Comparison of ENCODE assay signal across 15 cellular contexts in genomic region chr22:22037740-22038139, GRCh38. TPM values are rescaled to one million over a fixed set of nuclear protein-coding genes. Genes with fewer than 3 reads are reported as not detected.
DNase-seq lines count a peak whose midpoint lies in the region; ATAC-seq, FAIRE-seq and TF ChIP-seq lines count a peak whose summit lies in the region.
"Had no signal": no experiment of that assay in that cellular context is flagged by ENCODE, and none has a peak within 500 bp of the region (broad histone marks: within the 10 kb centered on the region; RNA-seq: fewer than 3 reads in every experiment).

No MANE protein-coding gene starts in this region.

- H3K27ac ChIP-seq in BLaER1 treated with 17β-estradiol and CSF1 and Interleukin-3, amounts not matched to agents 10 nM and 100 nM = peak overlapping the region in 9 of 11 experiments; percentile 16 to 93 (median 73); a peak in 18 of 22 replicates
- H3K27ac ChIP-seq in astrocyte (ENCODE audit: low read depth, low read length) = no peak overlapping the region
- H3K27ac ChIP-seq: KMS-11, WERI-Rb-1 had no signal

- FAIRE-seq in astrocyte (lab: Jason Lieb, UNC) = no peak

- H3K9me3 Mint-ChIP-seq in IgD-negative memory B cell = peaks cover 0 to 2% (median 0%) of the 10 kb centered on the region in 3 donors
- H3K9me3 Mint-ChIP-seq in astrocyte (ENCODE audit: unreplicated experiment) = no peaks in the 10 kb centered on the region
- H3K9me3 Mint-ChIP-seq: CD8-positive, alpha-beta memory T cell had no signal

- H3K9me3 ChIP-seq in BLaER1 treated with 17β-estradiol and CSF1 and Interleukin-3, amounts not matched to agents 10 nM and 100 nM (replicated peaks in 1 of 11) = peaks cover 0 to 5% (median 0%) of the 10 kb centered on the region in 11 experiments; a peak in 2 of 22 replicates
- H3K9me3 ChIP-seq in astrocyte (ENCODE audit: insufficient read depth, low read depth, low read length) = no peaks in the 10 kb centered on the region
- H3K9me3 ChIP-seq in BE2C = no peaks in the 10 kb centered on the region; the same call in 1 of the 2 replicates
- H3K9me3 ChIP-seq: HAP-1 had no signal

- H4K20me1 ChIP-seq in BLaER1 treated with 17β-estradiol and CSF1 and Interleukin-3, amounts not matched to agents 10 nM and 100 nM = no peaks in the 10 kb centered on the region
- no peaks in the 10 kb centered on the region for H4K20me1 ChIP-seq in astrocyte (ENCODE audit: insufficient read depth, low read length)

- no peaks in the 10 kb centered on the region for H3K27me3 Mint-ChIP-seq in IgD-negative memory B cell
- H3K27me3 Mint-ChIP-seq in astrocyte (ENCODE audit: low read depth, unreplicated experiment) = peaks cover 30% of the 10 kb centered on the region

- TF ChIP-seq CTCF in astrocyte (IDR thresholded peaks at IDR 0.05; ENCODE audit: insufficient read depth, low read depth, low read length) (no peak), BE2C (IDR thresholded peaks at IDR 0.05; ENCODE audit: low read depth, low read length) (no peak)

- peak; percentile 61 for DNase-seq in astrocyte (ENCODE audit: low read depth)
- peak; percentile 7 to 48 for DNase-seq in lung microvascular endothelial cell (ENCODE audit: low read depth in 2 of 2)
- DNase-seq in activated CD8-positive, alpha-beta memory T cell treated with anti-CD3 and anti-CD28 coated beads, Interleukin-2, amount 50 U/mL, for 4 hours = no peak
- DNase-seq in BE2C = no peak
- DNase-seq: CD8-positive, alpha-beta memory T cell; mammary epithelial cell; SIG-M5; WERI-Rb-1 had no signal

- peaks cover 16 to 80% (median 64%) of the 10 kb centered on the region in 10 experiments for H3K4me1 ChIP-seq in BLaER1 treated with 17β-estradiol and CSF1 and Interleukin-3, amounts not matched to agents 10 nM and 100 nM
- H3K4me1 ChIP-seq in astrocyte (ENCODE audit: insufficient read depth, low read length) (peaks cover 12% of the 10 kb centered on the region), BE2C (no peaks in the 10 kb centered on the region)

- no peaks in the 10 kb centered on the region for H3K36me3 ChIP-seq in BLaER1 treated with 17β-estradiol and CSF1 and Interleukin-3, amounts not matched to agents 10 nM and 100 nM
- H3K36me3 ChIP-seq in astrocyte (ENCODE audit: insufficient read depth, low read length) (no peaks in the 10 kb centered on the region), BE2C (no peaks in the 10 kb centered on the region)
- H3K36me3 ChIP-seq: HAP-1, WERI-Rb-1 had no signal

- peak overlapping the region in 3 of 4 donors; percentile 46 to 67 (median 52) for H3K4me3 Mint-ChIP-seq in IgD-negative memory B cell
- no peak overlapping the region for H3K4me3 Mint-ChIP-seq in astrocyte (ENCODE audit: unreplicated experiment)
- H3K4me3 Mint-ChIP-seq: CD8-positive, alpha-beta memory T cell had no signal

- peak overlapping the region in 6 of 11 experiments; percentile 39 to 79 (median 74); a peak in 11 of 22 replicates for H3K9ac ChIP-seq in BLaER1 treated with 17β-estradiol and CSF1 and Interleukin-3, amounts not matched to agents 10 nM and 100 nM
- H3K9ac ChIP-seq in astrocyte (ENCODE audit: low read length) = no peak overlapping the region
- H3K9ac ChIP-seq: KMS-11 had no signal

- peak overlapping the region; percentile 71 to 91 (median 85) for H3K27ac Mint-ChIP-seq in IgD-negative memory B cell
- H3K27ac Mint-ChIP-seq in astrocyte (ENCODE audit: unreplicated experiment) = no peak overlapping the region
- H3K27ac Mint-ChIP-seq: CD8-positive, alpha-beta memory T cell; progenitor cell of endocrine pancreas had no signal

- H3K4me2 ChIP-seq in BLaER1 treated with 17β-estradiol and CSF1 and Interleukin-3, amounts not matched to agents 10 nM and 100 nM = peak overlapping the region in 10 of 11 experiments; percentile 46 to 92 (median 80); a peak in 19 of 22 replicates
- H3K4me2 ChIP-seq in astrocyte (ENCODE audit: low read length) = peak overlapping the region; percentile 13
- H3K4me2 ChIP-seq: KMS-11 had no signal

- H3K27me3 ChIP-seq in BLaER1 treated with 17β-estradiol and CSF1 and Interleukin-3, amounts not matched to agents 10 nM and 100 nM = no peaks in the 10 kb centered on the region
- peaks cover 11% of the 10 kb centered on the region for H3K27me3 ChIP-seq in astrocyte (ENCODE audit: insufficient read depth, low read length)
- peaks cover 11% of the 10 kb centered on the region for H3K27me3 ChIP-seq in BE2C

- no peaks in the 10 kb centered on the region for H3K79me2 ChIP-seq in astrocyte (ENCODE audit: insufficient read depth, low read length)

- H2AFZ ChIP-seq in astrocyte (ENCODE audit: low read depth, low read length) = no peak overlapping the region

- H3K4me3 ChIP-seq in BLaER1 treated with 17β-estradiol and CSF1 and Interleukin-3, amounts not matched to agents 10 nM and 100 nM = no peak overlapping the region
- H3K4me3 ChIP-seq in astrocyte (ENCODE audit: insufficient read depth, low read depth, low read length) (no peak overlapping the region), BE2C (ENCODE audit: low read depth, low read length) (no peak overlapping the region)
- H3K4me3 ChIP-seq: HAP-1 had no signal

- ATAC-seq in GM21717 (IDR thresholded peaks at IDR 0.05; ENCODE audit: unreplicated experiment) = no peak
- ATAC-seq in HG03520 (IDR thresholded peaks at IDR 0.05; ENCODE audit: unreplicated experiment) = no peak

- H3K4me1 Mint-ChIP-seq in IgD-negative memory B cell = peaks cover 50 to 76% (median 59%) of the 10 kb centered on the region in 3 donors
- peaks cover 4% of the 10 kb centered on the region for H3K4me1 Mint-ChIP-seq in astrocyte (ENCODE audit: low read depth, unreplicated experiment)
- H3K4me1 Mint-ChIP-seq: CD8-positive, alpha-beta memory T cell had no signal

- H3K36me3 Mint-ChIP-seq in IgD-negative memory B cell (peaks cover 2% of the 10 kb centered on the region), astrocyte (ENCODE audit: low read depth, unreplicated experiment) (no peaks in the 10 kb centered on the region)
- H3K36me3 Mint-ChIP-seq: CD8-positive, alpha-beta memory T cell had no signal

RNA-seq across cellular contexts. Expression of gene TOP3B, which starts 55.2 kb away (rescaled TPM):
- 22.7 TPM for polyA plus RNA-seq in IgD-negative memory B cell
- total RNA-seq in astrocyte (27.5 and 37.3 TPM in 2 replicates), lung microvascular endothelial cell (12.0 and 17.3 TPM in 2 replicates)
- 50.9 TPM for polyA plus RNA-seq in BE2C (2012; ENCODE audit: insufficient read depth, insufficient read length, low read depth)

Comparison
In these comparisons a context has a peak if more than half of its experiments do, and no peak if none do; other contexts are left out.
1. DNase-seq: peak in astrocyte (single experiment) and lung microvascular endothelial cell (2 of 2); none in activated CD8-positive, alpha-beta memory T cell treated with anti-CD3 and anti-CD28 coated beads, Interleukin-2, amount 50 U/mL, for 4 hours (single experiment) and BE2C (single experiment).